ENCODE assay signal across 1 cellular context in the genomic region with DNA sequence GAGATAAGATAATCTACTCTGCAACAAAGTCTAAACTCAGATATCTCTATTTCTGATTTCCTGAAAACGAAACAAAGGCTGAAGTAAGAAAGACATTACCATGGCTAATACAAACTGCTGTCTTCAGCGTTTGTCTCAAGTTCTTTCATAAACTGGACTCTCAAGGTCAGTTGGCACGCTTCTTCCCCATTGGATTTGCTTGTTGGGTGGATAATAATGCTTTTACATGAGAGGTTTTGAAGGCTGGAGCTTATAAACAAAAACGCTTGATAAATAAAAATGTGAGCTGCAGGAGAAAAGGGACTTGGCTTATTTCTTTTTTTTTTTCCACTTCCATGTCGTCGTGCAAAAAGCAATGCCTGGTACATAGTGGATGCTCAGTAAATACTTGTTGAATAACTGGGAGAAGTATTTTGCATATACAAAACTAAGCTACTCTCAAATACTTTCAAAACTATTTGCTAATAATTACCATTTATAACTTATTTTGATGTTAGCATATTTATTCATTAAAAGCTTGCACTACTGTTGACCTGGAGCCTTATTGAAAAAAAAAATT.
TF ChIP-seq lines count a peak whose summit lies in the region.

No MANE protein-coding gene starts in this region.

TF ChIP-seq in HepG2, 621 proteins besides CTCF, POLR2A, EP300 and RAD21 (continued from another document):
- TF ChIP-seq, protein P1, sequence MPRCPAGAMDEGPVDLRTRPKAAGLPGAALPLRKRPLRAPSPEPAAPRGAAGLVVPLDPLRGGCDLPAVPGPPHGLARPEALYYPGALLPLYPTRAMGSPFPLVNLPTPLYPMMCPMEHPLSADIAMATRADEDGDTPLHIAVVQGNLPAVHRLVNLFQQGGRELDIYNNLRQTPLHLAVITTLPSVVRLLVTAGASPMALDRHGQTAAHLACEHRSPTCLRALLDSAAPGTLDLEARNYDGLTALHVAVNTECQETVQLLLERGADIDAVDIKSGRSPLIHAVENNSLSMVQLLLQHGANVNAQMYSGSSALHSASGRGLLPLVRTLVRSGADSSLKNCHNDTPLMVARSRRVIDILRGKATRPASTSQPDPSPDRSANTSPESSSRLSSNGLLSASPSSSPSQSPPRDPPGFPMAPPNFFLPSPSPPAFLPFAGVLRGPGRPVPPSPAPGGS (CRISPR knock-in tag; IDR thresholded peaks at IDR 0.05) = no peak
- TF ChIP-seq ZNF317 (CRISPR knock-in tag; IDR thresholded peaks at IDR 0.05) = no peak
- no peak for TF ChIP-seq ASH2L (IDR thresholded peaks at IDR 0.05; ENCODE audit: insufficient read length, low read depth, low read length)
- TF ChIP-seq, protein P2, sequence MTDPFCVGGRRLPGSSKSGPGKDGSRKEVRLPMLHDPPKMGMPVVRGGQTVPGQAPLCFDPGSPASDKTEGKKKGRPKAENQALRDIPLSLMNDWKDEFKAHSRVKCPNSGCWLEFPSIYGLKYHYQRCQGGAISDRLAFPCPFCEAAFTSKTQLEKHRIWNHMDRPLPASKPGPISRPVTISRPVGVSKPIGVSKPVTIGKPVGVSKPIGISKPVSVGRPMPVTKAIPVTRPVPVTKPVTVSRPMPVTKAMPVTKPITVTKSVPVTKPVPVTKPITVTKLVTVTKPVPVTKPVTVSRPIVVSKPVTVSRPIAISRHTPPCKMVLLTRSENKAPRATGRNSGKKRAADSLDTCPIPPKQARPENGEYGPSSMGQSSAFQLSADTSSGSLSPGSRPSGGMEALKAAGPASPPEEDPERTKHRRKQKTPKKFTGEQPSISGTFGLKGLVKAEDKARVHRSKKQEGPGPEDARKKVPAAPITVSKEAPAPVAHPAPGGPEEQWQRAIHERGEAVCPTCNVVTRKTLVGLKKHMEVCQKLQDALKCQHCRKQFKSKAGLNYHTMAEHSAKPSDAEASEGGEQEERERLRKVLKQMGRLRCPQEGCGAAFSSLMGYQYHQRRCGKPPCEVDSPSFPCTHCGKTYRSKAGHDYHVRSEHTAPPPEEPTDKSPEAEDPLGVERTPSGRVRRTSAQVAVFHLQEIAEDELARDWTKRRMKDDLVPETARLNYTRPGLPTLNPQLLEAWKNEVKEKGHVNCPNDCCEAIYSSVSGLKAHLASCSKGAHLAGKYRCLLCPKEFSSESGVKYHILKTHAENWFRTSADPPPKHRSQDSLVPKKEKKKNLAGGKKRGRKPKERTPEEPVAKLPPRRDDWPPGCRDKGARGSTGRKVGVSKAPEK (CRISPR knock-in tag; IDR thresholded peaks at IDR 0.05; ENCODE audit: borderline replicate concordance) = no peak
- TF ChIP-seq ZNF724P (CRISPR knock-in tag; IDR thresholded peaks at IDR 0.05; ENCODE audit: borderline replicate concordance) = no peak
- TF ChIP-seq THAP11 (CRISPR knock-in tag; IDR thresholded peaks at IDR 0.05) = 0 out of 2 replicates have a peak, but pooled peaks have one; percentile 7
- TF ChIP-seq, protein P3, sequence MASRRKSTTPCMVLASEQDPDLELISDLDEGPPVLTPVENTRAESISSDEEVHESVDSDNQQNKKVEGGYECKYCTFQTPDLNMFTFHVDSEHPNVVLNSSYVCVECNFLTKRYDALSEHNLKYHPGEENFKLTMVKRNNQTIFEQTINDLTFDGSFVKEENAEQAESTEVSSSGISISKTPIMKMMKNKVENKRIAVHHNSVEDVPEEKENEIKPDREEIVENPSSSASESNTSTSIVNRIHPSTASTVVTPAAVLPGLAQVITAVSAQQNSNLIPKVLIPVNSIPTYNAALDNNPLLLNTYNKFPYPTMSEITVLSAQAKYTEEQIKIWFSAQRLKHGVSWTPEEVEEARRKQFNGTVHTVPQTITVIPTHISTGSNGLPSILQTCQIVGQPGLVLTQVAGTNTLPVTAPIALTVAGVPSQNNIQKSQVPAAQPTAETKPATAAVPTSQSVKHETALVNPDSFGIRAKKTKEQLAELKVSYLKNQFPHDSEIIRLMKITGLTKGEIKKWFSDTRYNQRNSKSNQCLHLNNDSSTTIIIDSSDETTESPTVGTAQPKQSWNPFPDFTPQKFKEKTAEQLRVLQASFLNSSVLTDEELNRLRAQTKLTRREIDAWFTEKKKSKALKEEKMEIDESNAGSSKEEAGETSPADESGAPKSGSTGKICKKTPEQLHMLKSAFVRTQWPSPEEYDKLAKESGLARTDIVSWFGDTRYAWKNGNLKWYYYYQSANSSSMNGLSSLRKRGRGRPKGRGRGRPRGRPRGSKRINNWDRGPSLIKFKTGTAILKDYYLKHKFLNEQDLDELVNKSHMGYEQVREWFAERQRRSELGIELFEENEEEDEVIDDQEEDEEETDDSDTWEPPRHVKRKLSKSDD (CRISPR knock-in tag; IDR thresholded peaks at IDR 0.05; ENCODE audit: low read depth) = no peak
- TF ChIP-seq, protein P4, sequence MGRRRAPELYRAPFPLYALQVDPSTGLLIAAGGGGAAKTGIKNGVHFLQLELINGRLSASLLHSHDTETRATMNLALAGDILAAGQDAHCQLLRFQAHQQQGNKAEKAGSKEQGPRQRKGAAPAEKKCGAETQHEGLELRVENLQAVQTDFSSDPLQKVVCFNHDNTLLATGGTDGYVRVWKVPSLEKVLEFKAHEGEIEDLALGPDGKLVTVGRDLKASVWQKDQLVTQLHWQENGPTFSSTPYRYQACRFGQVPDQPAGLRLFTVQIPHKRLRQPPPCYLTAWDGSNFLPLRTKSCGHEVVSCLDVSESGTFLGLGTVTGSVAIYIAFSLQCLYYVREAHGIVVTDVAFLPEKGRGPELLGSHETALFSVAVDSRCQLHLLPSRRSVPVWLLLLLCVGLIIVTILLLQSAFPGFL (CRISPR knock-in tag; IDR thresholded peaks at IDR 0.05) = no peak
- TF ChIP-seq, protein P5, sequence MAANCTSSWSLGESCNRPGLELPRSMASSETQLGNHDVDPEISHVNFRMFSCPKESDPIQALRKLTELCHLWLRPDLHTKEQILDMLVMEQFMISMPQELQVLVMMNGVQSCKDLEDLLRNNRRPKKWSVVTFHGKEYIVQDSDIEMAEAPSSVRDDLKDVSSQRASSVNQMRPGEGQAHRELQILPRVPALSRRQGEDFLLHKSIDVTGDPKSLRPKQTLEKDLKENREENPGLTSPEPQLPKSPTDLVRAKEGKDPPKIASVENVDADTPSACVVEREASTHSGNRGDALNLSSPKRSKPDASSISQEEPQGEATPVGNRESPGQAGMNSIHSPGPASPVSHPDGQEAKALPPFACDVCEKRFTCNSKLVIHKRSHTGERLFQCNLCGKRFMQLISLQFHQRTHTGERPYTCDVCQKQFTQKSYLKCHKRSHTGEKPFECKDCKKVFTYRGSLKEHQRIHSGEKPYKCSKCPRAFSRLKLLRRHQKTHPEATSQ (CRISPR knock-in tag; IDR thresholded peaks at IDR 0.05; ENCODE audit: borderline replicate concordance) = no peak
- TF ChIP-seq, protein P6, sequence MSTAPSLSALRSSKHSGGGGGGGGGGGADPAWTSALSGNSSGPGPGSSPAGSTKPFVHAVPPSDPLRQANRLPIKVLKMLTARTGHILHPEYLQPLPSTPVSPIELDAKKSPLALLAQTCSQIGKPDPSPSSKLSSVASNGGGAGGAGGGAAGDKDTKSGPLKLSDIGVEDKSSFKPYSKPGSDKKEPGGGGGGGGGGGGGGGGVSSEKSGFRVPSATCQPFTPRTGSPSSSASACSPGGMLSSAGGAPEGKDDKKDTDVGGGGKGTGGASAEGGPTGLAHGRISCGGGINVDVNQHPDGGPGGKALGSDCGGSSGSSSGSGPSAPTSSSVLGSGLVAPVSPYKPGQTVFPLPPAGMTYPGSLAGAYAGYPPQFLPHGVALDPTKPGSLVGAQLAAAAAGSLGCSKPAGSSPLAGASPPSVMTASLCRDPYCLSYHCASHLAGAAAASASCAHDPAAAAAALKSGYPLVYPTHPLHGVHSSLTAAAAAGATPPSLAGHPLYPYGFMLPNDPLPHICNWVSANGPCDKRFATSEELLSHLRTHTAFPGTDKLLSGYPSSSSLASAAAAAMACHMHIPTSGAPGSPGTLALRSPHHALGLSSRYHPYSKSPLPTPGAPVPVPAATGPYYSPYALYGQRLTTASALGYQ (CRISPR knock-in tag; IDR thresholded peaks at IDR 0.05) = no peak
- TF ChIP-seq EHMT2 (IDR thresholded peaks at IDR 0.05; ENCODE audit: borderline replicate concordance, low read depth, low read length) = no peak
- TF ChIP-seq, protein P7, sequence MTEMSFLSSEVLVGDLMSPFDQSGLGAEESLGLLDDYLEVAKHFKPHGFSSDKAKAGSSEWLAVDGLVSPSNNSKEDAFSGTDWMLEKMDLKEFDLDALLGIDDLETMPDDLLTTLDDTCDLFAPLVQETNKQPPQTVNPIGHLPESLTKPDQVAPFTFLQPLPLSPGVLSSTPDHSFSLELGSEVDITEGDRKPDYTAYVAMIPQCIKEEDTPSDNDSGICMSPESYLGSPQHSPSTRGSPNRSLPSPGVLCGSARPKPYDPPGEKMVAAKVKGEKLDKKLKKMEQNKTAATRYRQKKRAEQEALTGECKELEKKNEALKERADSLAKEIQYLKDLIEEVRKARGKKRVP (CRISPR knock-in tag; IDR thresholded peaks at IDR 0.05) = no peak
- TF ChIP-seq SOX5 (CRISPR knock-in tag; IDR thresholded peaks at IDR 0.05; ENCODE audit: borderline replicate concordance) = 0 out of 2 replicates have a peak, but pooled peaks have one; percentile 23
- TF ChIP-seq TEAD2 (CRISPR knock-in tag; IDR thresholded peaks at IDR 0.05) = no peak
- no peak for TF ChIP-seq HOXA7 (CRISPR knock-in tag; IDR thresholded peaks at IDR 0.05)
- no peak for TF ChIP-seq ARID2 (CRISPR knock-in tag; IDR thresholded peaks at IDR 0.05; ENCODE audit: borderline replicate concordance)
- peak; percentile 16; the same call in 1 of the 2 replicates for TF ChIP-seq POLR2G (IDR thresholded peaks at IDR 0.05; ENCODE audit: low read depth, low read length)
- peak; percentile 92 for TF ChIP-seq ZNF205 (CRISPR knock-in tag; IDR thresholded peaks at IDR 0.05)
